In the genomic region with DNA sequence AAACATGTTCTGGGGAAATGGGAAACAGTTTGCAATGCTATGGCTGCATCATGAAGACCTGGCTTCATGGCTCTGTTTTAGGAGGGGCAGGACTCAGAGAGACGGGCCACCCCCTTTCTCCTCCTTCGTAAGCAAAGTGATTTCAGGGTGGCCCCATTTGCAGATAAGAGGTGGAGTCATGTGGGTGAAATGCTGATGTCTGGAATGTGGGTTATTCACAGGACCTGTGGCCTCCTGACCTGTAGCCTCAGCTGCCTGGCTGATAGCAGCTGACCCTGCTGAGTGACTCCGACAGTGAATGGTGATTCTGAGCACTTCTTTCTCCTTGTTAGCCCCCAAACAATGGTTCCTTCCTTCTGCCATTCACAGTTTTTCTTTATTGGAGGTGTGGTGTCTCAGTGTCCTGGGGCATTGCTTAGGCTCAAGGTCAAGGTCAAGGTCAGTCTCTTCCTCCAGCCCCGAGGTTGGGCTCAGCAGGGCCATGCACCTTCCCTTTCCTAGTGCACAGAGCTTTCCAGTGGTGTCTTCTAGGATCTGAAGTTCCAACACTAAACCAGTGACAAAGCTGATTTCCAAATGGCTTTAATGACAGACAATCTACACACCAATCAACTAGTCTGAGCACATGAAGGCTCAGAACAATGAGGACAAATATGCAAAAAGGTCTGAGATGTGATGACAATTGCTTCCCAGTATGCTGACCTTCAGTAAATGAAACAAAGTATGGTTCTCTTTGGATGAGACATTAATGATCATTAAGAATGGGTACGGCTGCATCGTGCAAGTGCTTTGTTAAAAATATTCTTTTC, we compare ENCODE assay signal across 17 cellular contexts. TPM values are rescaled to one million over a fixed set of nuclear protein-coding genes. Genes with fewer than 3 reads are reported as not detected.
A peak's percentile ranks its signal among the peaks of the same experiment; 100 is the strongest.
DNase-seq lines count a peak whose midpoint lies in the region; ATAC-seq, FAIRE-seq and TF ChIP-seq lines count a peak whose summit lies in the region.
"Had no signal": no experiment of that assay in that cellular context is flagged by ENCODE, and none has a peak within 500 bp of the region (broad histone marks: within the 10 kb centered on the region; RNA-seq: fewer than 3 reads in every experiment).

No MANE protein-coding gene starts in this region.

- POLR2A ChIA-PET in Caco-2 (lab: Charles Lee) (no interaction called here), activated B cell treated with CpG ODN at 0.5 μM for 24 hours (lab: Charles Lee) (no interaction called here), T-cell (lab: Charles Lee) (no interaction called here)

- no TSS peak for BruUV-seq in Caco-2 (replicated peaks; lab: Mats Ljungman, UMichigan)

- H3K36me3 Mint-ChIP-seq in Caco-2 (ENCODE audit: insufficient read depth, unreplicated experiment) (no peaks in the 10 kb centered on the region), activated B cell treated with CpG ODN at 0.5 μM for 24 hours (ENCODE audit: low read depth) (peaks cover 3% of the 10 kb centered on the region), T-cell (peaks cover 4% of the 10 kb centered on the region)

- H3K27ac Mint-ChIP-seq in Caco-2 (ENCODE audit: unreplicated experiment) = peak overlapping the region; percentile 66
- peak overlapping the region; percentile 2 for H3K27ac Mint-ChIP-seq in activated B cell treated with CpG ODN at 0.5 μM for 24 hours
- peak overlapping the region in 1 of 2 donors; percentile 68 for H3K27ac Mint-ChIP-seq in T-cell

- DNase-seq in Caco-2 (peak; percentile 43 to 68), activated B cell treated with CpG ODN at 0.5 μM for 24 hours (no peak), epithelial cell of prostate (ENCODE audit: low read depth, low spot score) (no peak), T-cell (no peak), DMS153 (lab: John Stamatoyannopoulos, UW) (no peak), NCI-H1105 treated with DMSO at 0.1 percent for 48 hours (lab: John Stamatoyannopoulos, UW) (no peak), GM12891 (ENCODE audit: insufficient read length, low spot score) (no peak)
- DNase-seq: activated CD8-positive, alpha-beta memory T cell treated with anti-CD3 and anti-CD28 coated beads, Interleukin-2, amount 50 U/mL, for 48 hours; amygdala; heart left ventricle; kidney; NCI-H187; occipital lobe; SK-N-SH had no signal

- H3K4me3 Mint-ChIP-seq in Caco-2 (ENCODE audit: unreplicated experiment) = no peak overlapping the region
- H3K4me3 Mint-ChIP-seq in activated B cell treated with CpG ODN at 0.5 μM for 24 hours = no peak overlapping the region
- H3K4me3 Mint-ChIP-seq in T-cell = no peak overlapping the region

- no peak for TF ChIP-seq POLR2A in GM12891 (IDR thresholded peaks at IDR 0.05; ENCODE audit: low read depth, low read length)

- H3K4me1 Mint-ChIP-seq in Caco-2 (ENCODE audit: low read depth, unreplicated experiment) (peaks cover 12% of the 10 kb centered on the region), activated B cell treated with CpG ODN at 0.5 μM for 24 hours (peaks cover 6% of the 10 kb centered on the region), T-cell (peaks cover 0 to 10% (median 7%) of the 10 kb centered on the region in 3 donors)

- no peaks in the 10 kb centered on the region for H3K27me3 ChIP-seq in Caco-2 (replicated peaks; ENCODE audit: control insufficient read depth, insufficient read depth, low read length)
- H3K27me3 ChIP-seq: heart left ventricle had no signal

- FAIRE-seq in GM12891 (lab: Jason Lieb, UNC) = no peak
- FAIRE-seq: kidney had no signal

- no peaks in the 10 kb centered on the region for H3K27me3 Mint-ChIP-seq in Caco-2 (ENCODE audit: insufficient read depth, unreplicated experiment)
- peaks cover 7% of the 10 kb centered on the region for H3K27me3 Mint-ChIP-seq in activated B cell treated with CpG ODN at 0.5 μM for 24 hours
- H3K27me3 Mint-ChIP-seq in T-cell = peaks cover 4 to 30% of the 10 kb centered on the region in 2 donors

- H3K4me3 ChIP-seq in Caco-2 (ENCODE audit: low read depth, low read length) = no peak overlapping the region
- H3K4me3 ChIP-seq: coronary artery, heart left ventricle had no signal

- peaks cover 20% of the 10 kb centered on the region for H3K4me1 ChIP-seq in Caco-2

- H3K9me3 Mint-ChIP-seq in Caco-2 (ENCODE audit: unreplicated experiment) (peaks cover 34% of the 10 kb centered on the region), activated B cell treated with CpG ODN at 0.5 μM for 24 hours (peaks cover 24% of the 10 kb centered on the region), T-cell (peaks cover 22 to 32% (median 23%) of the 10 kb centered on the region in 3 donors)

- H3K9me3 ChIP-seq in Caco-2 = peaks cover 10% of the 10 kb centered on the region

- peak overlapping the region; percentile 60 for H3K27ac ChIP-seq in epithelial cell of prostate
- H3K27ac ChIP-seq: C4-2B, coronary artery, heart left ventricle had no signal

- CTCF ChIA-PET in Caco-2 (lab: Charles Lee) (interaction anchor here (0.6 kb wide), 1 partner anchor 188 kb away, joined by 3 read pairs; no protein-coding TSS in a partner anchor), activated B cell treated with CpG ODN at 0.5 μM for 24 hours (lab: Charles Lee) (no interaction called here), T-cell (lab: Charles Lee) (no interaction called here)

- ATAC-seq in GM21825 (IDR thresholded peaks at IDR 0.05; ENCODE audit: unreplicated experiment) (peak; percentile 20), activated B cell treated with CpG ODN at 0.5 μM for 24 hours (ENCODE audit: low read depth) (no peak), T-cell (replicated peaks in 1 of 4) (no peak)
- ATAC-seq: heart left ventricle had no signal

- intact Hi-C loops in Caco-2 (cut with micrococcal nuclease; ENCODE audit: unreplicated experiment) (no loop called here), activated B cell treated with CpG ODN at 0.5 μM for 24 hours (cut with micrococcal nuclease) (loop anchor here (2.0 kb wide), 1 partner anchor 50 kb away; the partner anchor contains the start of gene ANKRD10)

- TF ChIP-seq CTCF in Caco-2 (IDR thresholded peaks at IDR 0.05; ENCODE audit: insufficient read depth in 1 of 2, low read depth in 1 of 2, low read length in 1 of 2, severe bottlenecking in 1 of 2, unreplicated experiment in 1 of 2) (no peak), activated B cell treated with CpG ODN at 0.5 μM for 24 hours (IDR thresholded peaks at IDR 0.05) (no peak)

- H3K36me3 ChIP-seq in Caco-2 (ENCODE audit: control insufficient read depth, insufficient read depth, low read length) = no peaks in the 10 kb centered on the region
- H3K36me3 ChIP-seq: heart left ventricle had no signal

TF ChIP-seq in GM12891, 5 proteins besides CTCF, POLR2A, EP300 and RAD21:
- TF ChIP-seq TAF1 (IDR thresholded peaks at IDR 0.05; ENCODE audit: low read depth, low read length) (no peak), POLR2AphosphoS5 (IDR thresholded peaks at IDR 0.05; ENCODE audit: low read depth, low read length) (no peak), POU2F2 (IDR thresholded peaks at IDR 0.05; ENCODE audit: low read depth, low read length) (no peak), PAX5 (IDR thresholded peaks at IDR 0.05; ENCODE audit: insufficient read depth, low read length, severe bottlenecking) (no peak), SPI1 (IDR thresholded peaks at IDR 0.05; ENCODE audit: low read depth, low read length) (no peak)

RNA-seq across cellular contexts. Expression of gene ANKRD10, which starts 49.6 kb away (rescaled TPM):
- total RNA-seq in Caco-2 (2022) (123 and 132 TPM in 2 replicates), activated B cell treated with CpG ODN at 0.5 μM for 24 hours (212 and 256 TPM in 2 replicates), T-cell (100 to 1,000 TPM in 3 of 5 donors, 10 to 100 TPM in 2; 93.7 to 133 (median 104) TPM)
- polyA plus RNA-seq in GM12891 (2012; ENCODE audit: low read depth, missing spikeins) = 52.8 TPM

Comparison
In these comparisons a context has a peak if more than half of its experiments do, and no peak if none do; other contexts are left out.
1. DNase-seq: peak in Caco-2 (2 of 2); none in activated B cell treated with CpG ODN at 0.5 μM for 24 hours (single experiment), epithelial cell of prostate (single experiment), T-cell (0 of 34), DMS153 (single experiment), NCI-H1105 treated with DMSO at 0.1 percent for 48 hours (single experiment) and GM12891 (single experiment).